ENCODE assay signal across 24 cellular contexts in genomic region chr1:186841599-186841998, GRCh38. TPM values are rescaled to one million over a fixed set of nuclear protein-coding genes. Genes with fewer than 3 reads are reported as not detected.
DNase-seq lines count a peak whose midpoint lies in the region; ATAC-seq and TF ChIP-seq lines count a peak whose summit lies in the region.
"Had no signal": no experiment of that assay in that cellular context is flagged by ENCODE, and none has a peak within 500 bp of the region (broad histone marks: within the 10 kb centered on the region; RNA-seq: fewer than 3 reads in every experiment).

No MANE protein-coding gene starts in this region.

- H3K4me1 Mint-ChIP-seq in MCF 10A (ENCODE audit: insufficient read depth, unreplicated experiment) (no peaks in the 10 kb centered on the region), T-cell (no peaks in the 10 kb centered on the region)
- H3K4me1 Mint-ChIP-seq: activated CD4-positive, alpha-beta T cell treated with anti-CD3 and anti-CD28 coated beads for 36 hours; activated naive CD8-positive, alpha-beta T cell treated with anti-CD3 and anti-CD28 coated beads for 36 hours; CD8-positive, alpha-beta memory T cell had no signal

- CTCF ChIA-PET in MCF 10A (lab: Yijun Ruan, JAX) = interaction anchor here (0.7 to 0.9 kb wide), 2 partner anchors 55 to 348 kb away, joined by 3 read pairs; no protein-coding TSS in a partner anchor
- CTCF ChIA-PET in T-cell (lab: Charles Lee) = interaction anchor here in 1 of 2 donors (0.6 kb wide), 1 partner anchor 57 kb away, joined by 3 read pairs; no protein-coding TSS in a partner anchor

- H3K9me3 Mint-ChIP-seq in MCF 10A (ENCODE audit: unreplicated experiment) (no peaks in the 10 kb centered on the region), T-cell (no peaks in the 10 kb centered on the region)
- H3K9me3 Mint-ChIP-seq: activated naive CD8-positive, alpha-beta T cell treated with anti-CD3 and anti-CD28 coated beads for 36 hours had no signal

- intact Hi-C loops in MCF 10A (cut with micrococcal nuclease) = no loop called here

- no peaks in the 10 kb centered on the region for H3K27me3 Mint-ChIP-seq in MCF 10A (ENCODE audit: insufficient read depth, unreplicated experiment)
- peaks cover 2 to 4% of the 10 kb centered on the region in 2 donors for H3K27me3 Mint-ChIP-seq in T-cell

- ATAC-seq in HG02798 (IDR thresholded peaks at IDR 0.05; ENCODE audit: poor library complexity, unreplicated experiment) (no peak), T-cell (replicated peaks in 1 of 4) (no peak)
- ATAC-seq: activated CD4-positive, alpha-beta T cell treated with anti-CD3 and anti-CD28 coated beads for 36 hours; activated CD8-positive, alpha-beta T cell treated with anti-CD3 and anti-CD28 coated beads, Interleukin-2, amount 10 ng/mL, durations not matched to agents 7 days and 5 days had no signal

- H3K27ac Mint-ChIP-seq in MCF 10A (ENCODE audit: low read depth, unreplicated experiment) (no peak overlapping the region), T-cell (no peak overlapping the region)
- H3K27ac Mint-ChIP-seq: activated CD4-positive, alpha-beta T cell treated with anti-CD3 and anti-CD28 coated beads for 36 hours; activated CD8-positive, alpha-beta T cell treated with anti-CD3 and anti-CD28 coated beads, Interleukin-2, amount 10 ng/mL, durations not matched to agents 7 days and 5 days; activated naive CD8-positive, alpha-beta T cell treated with anti-CD3 and anti-CD28 coated beads for 36 hours; CD8-positive, alpha-beta memory T cell had no signal

- DNase-seq in T47D (ENCODE audit: low read depth in 1 of 2, low spot score in 1 of 2) (peak; percentile 17 to 89), MCF 10A (ENCODE audit: unreplicated experiment) (no peak), amniotic epithelial cell (ENCODE audit: low read depth) (peak; percentile 67), fibroblast of peridontal ligament (ENCODE audit: extremely low read depth) (peak; percentile 9), germinal center (ENCODE audit: low spot score) (no peak), T-cell (no peak), NCI-H524 (lab: John Stamatoyannopoulos, UW) (no peak)
- DNase-seq: activated CD4-positive, alpha-beta T cell treated with anti-CD3 and anti-CD28 coated beads for 36 hours; activated CD8-positive, alpha-beta T cell treated with anti-CD3 and anti-CD28 coated beads, Interleukin-2, amount 10 ng/mL, durations not matched to agents 7 days and 5 days; activated naive CD8-positive, alpha-beta T cell treated with anti-CD3 and anti-CD28 coated beads for 36 hours; BE2C; CD8-positive, alpha-beta memory T cell; DMS79; foreskin melanocyte; GDM1; left ventricle myocardium inferior; NCI-H1092; NCI-H1694 treated with DMSO at 0.1 percent for 48 hours; NCI-H2227 treated with DMSO at 0.1 percent for 48 hours; NCI-H774; stimulated activated CD4-positive, alpha-beta T cell treated with anti-CD3 and anti-CD28 coated beads, Interleukin-15, amount 100 ng/mL, for 24 hours; stimulated activated naive CD4-positive, alpha-beta T cell treated with Interleukin-2 at 50 U/mL for 16 hours had no signal

- H3K4me3 Mint-ChIP-seq in MCF 10A (ENCODE audit: unreplicated experiment) = no peak overlapping the region
- H3K4me3 Mint-ChIP-seq in T-cell = no peak overlapping the region
- H3K4me3 Mint-ChIP-seq: activated CD4-positive, alpha-beta T cell treated with anti-CD3 and anti-CD28 coated beads for 36 hours; activated CD8-positive, alpha-beta T cell treated with anti-CD3 and anti-CD28 coated beads, Interleukin-2, amount 10 ng/mL, durations not matched to agents 7 days and 5 days; activated naive CD8-positive, alpha-beta T cell treated with anti-CD3 and anti-CD28 coated beads for 36 hours; CD8-positive, alpha-beta memory T cell had no signal

- no peak for TF ChIP-seq CTCF in MCF 10A (IDR thresholded peaks at IDR 0.05; ENCODE audit: unreplicated experiment)

- in situ Hi-C loops in T47D (cut with HindIII; ENCODE audit: low pct_unique_long_range_greater_than_20kb, low sequenced_read_pairs) = no loop called here

- BruUV-seq in MCF 10A (replicated peaks; lab: Mats Ljungman, UMichigan) = no TSS peak

- POLR2A ChIA-PET in MCF 10A (lab: Yijun Ruan, JAX) (interaction anchor here (0.7 kb wide), 1 partner anchor 878 kb away, joined by 3 read pairs; no protein-coding TSS in a partner anchor), T-cell (lab: Charles Lee) (no interaction called here)

- H3K36me3 Mint-ChIP-seq in MCF 10A (ENCODE audit: insufficient read depth, unreplicated experiment) (no peaks in the 10 kb centered on the region), T-cell (no peaks in the 10 kb centered on the region)
- H3K36me3 Mint-ChIP-seq: activated naive CD8-positive, alpha-beta T cell treated with anti-CD3 and anti-CD28 coated beads for 36 hours; CD8-positive, alpha-beta memory T cell had no signal

RNA-seq across cellular contexts. Expression of gene PLA2G4A, which starts 12.8 kb away (rescaled TPM):
- total RNA-seq in MCF 10A (2022) (2.1 and 3.8 TPM in 2 replicates), T-cell (under 1 TPM in 1 of 5 donors, not detected in 4; 0.35 TPM)
- total RNA-seq: activated CD8-positive, alpha-beta T cell treated with anti-CD3 and anti-CD28 coated beads, Interleukin-2, amount 10 ng/mL, durations not matched to agents 7 days and 5 days; LHCN-M2 had no signal

Comparison
In these comparisons a context has a peak if more than half of its experiments do, and no peak if none do; other contexts are left out.
1. DNase-seq: peak in T47D (2 of 2), amniotic epithelial cell (single experiment) and fibroblast of peridontal ligament (single experiment); none in MCF 10A (single experiment), germinal center (single experiment), T-cell (0 of 34) and NCI-H524 (0 of 2).